ENCODE assay signal across 20 cellular contexts in genomic region chr17:73478768-73479424, GRCh38.
A peak's percentile ranks its signal among the peaks of the same experiment; 100 is the strongest.
DNase-seq lines count a peak whose midpoint lies in the region; ATAC-seq and TF ChIP-seq lines count a peak whose summit lies in the region.
"Had no signal": no experiment of that assay in that cellular context is flagged by ENCODE, and none has a peak within 500 bp of the region (broad histone marks: within the 10 kb centered on the region; RNA-seq: fewer than 3 reads in every experiment).

No MANE protein-coding gene starts in this region.

- peaks cover 6% of the 10 kb centered on the region for H3K36me3 Mint-ChIP-seq in Calu3 (ENCODE audit: insufficient read depth, unreplicated experiment)

- no peak overlapping the region for H3K27ac Mint-ChIP-seq in Calu3 (ENCODE audit: unreplicated experiment)

- H3K4me1 ChIP-seq in HCT116 (ENCODE audit: control insufficient read depth in 1 of 2, insufficient read depth in 2 of 2, low read length in 2 of 2) (peaks cover 5 to 9% of the 10 kb centered on the region in 2 experiments; a peak in 3 of 4 replicates), PC-3 (ENCODE audit: insufficient read depth, low read length) (peaks cover 6% of the 10 kb centered on the region; the same call in 1 of the 2 replicates), upper lobe of right lung (no peaks in the 10 kb centered on the region)
- H3K4me1 ChIP-seq: colonic mucosa had no signal

- no peak overlapping the region for H2AFZ ChIP-seq in HCT116 (ENCODE audit: low read depth, low read length, poor library complexity, severe bottlenecking)
- H2AFZ ChIP-seq in PC-3 (ENCODE audit: low read length), result no peak overlapping the region

- TF ChIP-seq RAD21 in HCT116 (IDR thresholded peaks at IDR 0.05; ENCODE audit: low read depth), result peak; percentile 50

- H3K4me2 ChIP-seq in HCT116 (ENCODE audit: low read length), result no peak overlapping the region
- no peak overlapping the region for H3K4me2 ChIP-seq in PC-3 (ENCODE audit: low read length)
- H3K4me2 ChIP-seq: KMS-11, SK-N-SH had no signal

- TF ChIP-seq POLR2A in HCT116 (IDR thresholded peaks at IDR 0.05; ENCODE audit: borderline replicate concordance, extremely low read depth, insufficient read depth, insufficient read length), result no peak

- H3K27ac ChIP-seq in HCT116 (ENCODE audit: low read depth, low read length) (no peak overlapping the region), PC-3 (ENCODE audit: low read length) (no peak overlapping the region), upper lobe of right lung (no peak overlapping the region)
- H3K27ac ChIP-seq: ascending aorta, colonic mucosa, KMS-11 had no signal

- no peaks in the 10 kb centered on the region for H4K20me1 ChIP-seq in HCT116 (ENCODE audit: insufficient read depth)
- H4K20me1 ChIP-seq in PC-3 (ENCODE audit: low read length), result no peaks in the 10 kb centered on the region

- H3K9me3 ChIP-seq in HCT116 (ENCODE audit: control insufficient read depth in 1 of 2, insufficient read depth in 1 of 2, low read depth in 1 of 2, low read length in 2 of 2) (no peaks in the 10 kb centered on the region; a peak in 1 of 4 replicates), PC-3 (ENCODE audit: low read length) (no peaks in the 10 kb centered on the region), upper lobe of right lung (no peaks in the 10 kb centered on the region)
- H3K9me3 ChIP-seq: ascending aorta, colonic mucosa, SK-N-SH had no signal

- H3K9me2 ChIP-seq in HCT116 (ENCODE audit: insufficient read depth) (no peaks in the 10 kb centered on the region), PC-3 (replicated peaks; ENCODE audit: low read length) (no peaks in the 10 kb centered on the region)
- H3K9me2 ChIP-seq: SK-N-SH had no signal

- no peak overlapping the region for H3K9ac ChIP-seq in HCT116 (ENCODE audit: low read length)
- no peak overlapping the region for H3K9ac ChIP-seq in PC-3 (ENCODE audit: low read length)
- H3K9ac ChIP-seq: KMS-11, SK-N-SH had no signal

- peaks cover 75% of the 10 kb centered on the region for H3K27me3 Mint-ChIP-seq in Calu3 (ENCODE audit: unreplicated experiment)

- H3K27me3 ChIP-seq in HCT116 (ENCODE audit: insufficient read depth, low read length), result no peaks in the 10 kb centered on the region
- peaks cover 73% of the 10 kb centered on the region for H3K27me3 ChIP-seq in PC-3 (ENCODE audit: low read length)
- peaks cover 4% of the 10 kb centered on the region for H3K27me3 ChIP-seq in upper lobe of right lung
- H3K27me3 ChIP-seq: ascending aorta, colonic mucosa had no signal

- CTCF ChIA-PET in Calu3 (lab: Charles Lee), result no interaction called here
- CTCF ChIA-PET in HCT116 (lab: Charles Lee), result interaction anchor here (0.6 to 1.1 kb wide), 3 partner anchors 12 to 231 kb away, joined by 3 to 4 read pairs (median 3); no protein-coding TSS in a partner anchor
- CTCF ChIA-PET in PC-3 (lab: Charles Lee), result interaction anchor here (0.6 kb wide), 1 partner anchor 70 kb away, joined by 3 read pairs; no protein-coding TSS in a partner anchor

- H3K4me3 Mint-ChIP-seq in Calu3 (ENCODE audit: low read depth, unreplicated experiment), result no peak overlapping the region
- H3K4me3 Mint-ChIP-seq: naive thymus-derived CD8-positive, alpha-beta T cell had no signal

- H3F3A ChIP-seq in PC-3 (ENCODE audit: low read length, unreplicated experiment), result no peaks in the 10 kb centered on the region

- H3K4me3 ChIP-seq in HCT116 (replicated peaks in 1 of 2; ENCODE audit: low read depth in 1 of 2, low read length in 2 of 2), result no peak overlapping the region
- no peak overlapping the region for H3K4me3 ChIP-seq in PC-3 (ENCODE audit: low read length)
- H3K4me3 ChIP-seq in upper lobe of right lung, result no peak overlapping the region
- H3K4me3 ChIP-seq: ascending aorta, colonic mucosa, lung had no signal

- TF ChIP-seq CTCF in Calu3 (IDR thresholded peaks at IDR 0.05; ENCODE audit: unreplicated experiment), result no peak
- peak; percentile 21 to 67 (median 64); a peak in 5 of 6 replicates for TF ChIP-seq CTCF in HCT116 (IDR thresholded peaks at IDR 0.05 in 2 of 3, conservative IDR thresholded peaks at IDR 0.05 in 1 of 3; ENCODE audit: borderline replicate concordance in 1 of 3, insufficient read depth in 1 of 3, low read depth in 2 of 3, low read length in 2 of 3)
- TF ChIP-seq CTCF in PC-3 (conservative IDR thresholded peaks at IDR 0.05; ENCODE audit: low read depth, low read length), result peak; percentile 56
- no peak for TF ChIP-seq CTCF in upper lobe of right lung (IDR thresholded peaks at IDR 0.05)

- POLR2A ChIA-PET in HCT116 (lab: Charles Lee) (no interaction called here), PC-3 (lab: Charles Lee; ENCODE audit: unreplicated experiment) (no interaction called here)

- H3K79me2 ChIP-seq in HCT116 (ENCODE audit: insufficient read depth, low read length) (no peaks in the 10 kb centered on the region), PC-3 (ENCODE audit: low read length) (no peaks in the 10 kb centered on the region)

- H3K36me3 ChIP-seq in HCT116 (ENCODE audit: control insufficient read depth in 1 of 2, insufficient read depth in 2 of 2, low read length in 2 of 2) (no peaks in the 10 kb centered on the region), PC-3 (ENCODE audit: low read depth, low read length) (no peaks in the 10 kb centered on the region), upper lobe of right lung (no peaks in the 10 kb centered on the region)
- H3K36me3 ChIP-seq: ascending aorta, colonic mucosa had no signal

- H3K4me1 Mint-ChIP-seq in Calu3 (ENCODE audit: low read depth, unreplicated experiment), result peaks cover 10% of the 10 kb centered on the region

- peak; percentile 18 for DNase-seq in Calu3
- no peak for DNase-seq in HCT116 (ENCODE audit: low read depth, low spot score)
- DNase-seq in PC-3, result peak; percentile 9
- DNase-seq in iPS-NIHi7 (ENCODE audit: extremely low spot score), result peak; percentile 73
- DNase-seq in Right ventricle myocardium inferior (ENCODE audit: missing footprints), result no peak
- DNase-seq in upper lobe of right lung, result no peak
- DNase-seq: activated CD4-positive, alpha-beta T cell treated with anti-CD3 and anti-CD28 coated beads for 4 hours; activated naive CD4-positive, alpha-beta T cell treated with Interleukin-2 at 50 U/mL for 16 hours; colonic mucosa; COR-L47; NCI-H1694; NCI-H446; OCI-M1; SK-N-SH had no signal

- BruUV-seq in Calu3 (replicated peaks; lab: Mats Ljungman, UMichigan) (no TSS peak), HCT116 (replicated peaks; lab: Mats Ljungman, UMichigan) (no TSS peak), PC-3 (replicated peaks; lab: Mats Ljungman, UMichigan) (no TSS peak)

- RAD21 ChIA-PET in HCT116 (lab: Charles Lee; ENCODE audit: low non-redundant PET in 1 of 2, low total read pairs in 2 of 2, uncharacterized antibody in 2 of 2, unreplicated experiment in 2 of 2), result no interaction called here

- H3K9me3 Mint-ChIP-seq in Calu3 (ENCODE audit: low read depth, unreplicated experiment), result no peaks in the 10 kb centered on the region
- H3K9me3 Mint-ChIP-seq: naive thymus-derived CD8-positive, alpha-beta T cell had no signal

- peak; percentile 82 for ATAC-seq in HCT116
- ATAC-seq in PC-3, result no peak
- ATAC-seq in GM18861 (IDR thresholded peaks at IDR 0.05; ENCODE audit: unreplicated experiment), result no peak
- ATAC-seq in Right ventricle myocardium inferior, result no peak
- no peak for ATAC-seq in HG02763 (IDR thresholded peaks at IDR 0.05; ENCODE audit: unreplicated experiment)
- no peak for ATAC-seq in upper lobe of right lung
- ATAC-seq: naive thymus-derived CD8-positive, alpha-beta T cell had no signal

- intact Hi-C loops in Calu3 (cut with micrococcal nuclease; ENCODE audit: unreplicated experiment), result no loop called here
- intact Hi-C loops in HCT116 (cut with micrococcal nuclease), result no loop called here
- intact Hi-C loops in PC-3 (cut with micrococcal nuclease), result no loop called here
- intact Hi-C loops in Right ventricle myocardium inferior (cut with DNase I), result no loop called here
- intact Hi-C loops in upper lobe of right lung (cut with DNase I), result no loop called here

TF ChIP-seq in HCT116, 20 proteins besides CTCF, POLR2A, EP300 and RAD21 (continues in another document):
- TF ChIP-seq ZBTB33 (IDR thresholded peaks at IDR 0.05; ENCODE audit: extremely low read depth, insufficient replicate concordance, low read length) (no peak), ZFX (IDR thresholded peaks at IDR 0.05) (no peak), TCF7L2 (IDR thresholded peaks at IDR 0.05; ENCODE audit: borderline replicate concordance, extremely low read depth, insufficient read depth, insufficient read length) (no peak), ATF3 (IDR thresholded peaks at IDR 0.05) (no peak), CBX3 (IDR thresholded peaks at IDR 0.05; ENCODE audit: low read depth) (no peak), JUND (IDR thresholded peaks at IDR 0.05) (no peak), SIN3A (IDR thresholded peaks at IDR 0.05; ENCODE audit: low read depth) (no peak), EZH2phosphoT487 (IDR thresholded peaks at IDR 0.05; ENCODE audit: borderline replicate concordance) (no peak), ZNF274 (IDR thresholded peaks at IDR 0.05; ENCODE audit: low read depth, low read length) (no peak), EGR1 (IDR thresholded peaks at IDR 0.05; ENCODE audit: low read depth) (no peak), MAX (IDR thresholded peaks at IDR 0.05) (no peak), YY1 (IDR thresholded peaks at IDR 0.05; ENCODE audit: extremely low read depth, insufficient replicate concordance, low read depth, low read length) (no peak)

Comparison
In these comparisons a context has a peak if more than half of its experiments do, and no peak if none do; other contexts are left out.
1. DNase-seq: peak in Calu3 (single experiment), PC-3 (single experiment) and iPS-NIHi7 (single experiment); none in HCT116 (single experiment), Right ventricle myocardium inferior (single experiment) and upper lobe of right lung (single experiment).
2. CTCF ChIP-seq: peak in HCT116 (3 of 3) and PC-3 (single experiment); none in Calu3 (single experiment) and upper lobe of right lung (single experiment).